8 cellular contexts compared by ENCODE assay signal in the genomic region with DNA sequence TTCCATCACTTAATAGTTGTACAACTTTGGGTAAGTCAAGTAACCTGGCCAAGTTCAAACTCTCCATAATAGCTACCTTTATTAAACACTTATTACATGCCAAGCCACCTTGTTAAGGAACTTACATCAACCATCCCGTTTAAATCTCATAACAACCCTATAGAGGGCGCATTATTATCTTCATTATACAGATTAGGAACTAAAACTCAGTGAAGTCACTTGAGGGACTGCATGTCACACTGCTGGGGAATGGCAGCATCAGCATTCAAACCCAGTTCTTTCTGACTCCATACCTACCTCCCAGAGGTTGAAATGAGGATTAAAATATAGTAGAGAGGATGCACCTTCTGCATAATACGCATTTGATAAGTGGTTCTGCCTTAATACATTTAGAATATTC. TPM values are rescaled to one million over a fixed set of nuclear protein-coding genes. Genes with fewer than 3 reads are reported as not detected.
A peak's percentile ranks its signal among the peaks of the same experiment; 100 is the strongest.
DNase-seq lines count a peak whose midpoint lies in the region; ATAC-seq, FAIRE-seq and TF ChIP-seq lines count a peak whose summit lies in the region.

No MANE protein-coding gene starts in this region.

- peak; percentile 23; the same call in 1 of the 2 replicates for TF ChIP-seq CTCF in GM12875 (IDR thresholded peaks at IDR 0.05; ENCODE audit: borderline replicate concordance, insufficient read depth, low read depth, low read length)

- no peak overlapping the region for H3K4me3 ChIP-seq in GM12875 (ENCODE audit: low read depth, low read length)

- ATAC-seq in GM18861 (IDR thresholded peaks at IDR 0.05; ENCODE audit: unreplicated experiment), result no peak

- DNase-seq in A172 (ENCODE audit: low spot score) (peak; percentile 3), RCC 7860 (ENCODE audit: low spot score) (peak; percentile 9), germinal center (ENCODE audit: low spot score) (peak; percentile 33), HuH-7.5 (ENCODE audit: low spot score) (no peak)
- DNase-seq in central memory CD4-positive, alpha-beta T cell, result no peak
- no peak for DNase-seq in activated effector memory CD4-positive, alpha-beta T cell treated with Interleukin-2 at 50 U/mL for 16 hours

- FAIRE-seq in RCC 7860 (lab: Jason Lieb, UNC), result no peak

RNA-seq across cellular contexts. Expression of gene PLA2G2C, which starts 47.1 kb away (rescaled TPM):
- total RNA-seq in A172 (2014; rRNA removed; shearing (Covaris generic)), result not detected in 2 replicates

RNA-seq across cellular contexts. Expression of gene UBXN10, which starts 47.5 kb away (rescaled TPM):
- total RNA-seq in A172 (2014; rRNA removed; shearing (Covaris generic)), result not detected in 2 replicates

RNA-seq across cellular contexts. Expression of gene VWA5B1, which starts 57.3 kb away (rescaled TPM):
- total RNA-seq in A172 (2014; rRNA removed; shearing (Covaris generic)), result not detected in 2 replicates

Comparison
In these comparisons a context has a peak if more than half of its experiments do, and no peak if none do; other contexts are left out.
1. DNase-seq: peak in A172 (single experiment), RCC 7860 (single experiment) and germinal center (single experiment); none in central memory CD4-positive, alpha-beta T cell (single experiment), activated effector memory CD4-positive, alpha-beta T cell treated with Interleukin-2 at 50 U/mL for 16 hours (single experiment) and HuH-7.5 (single experiment).